32 cellular contexts compared by ENCODE assay signal in the genomic region with DNA sequence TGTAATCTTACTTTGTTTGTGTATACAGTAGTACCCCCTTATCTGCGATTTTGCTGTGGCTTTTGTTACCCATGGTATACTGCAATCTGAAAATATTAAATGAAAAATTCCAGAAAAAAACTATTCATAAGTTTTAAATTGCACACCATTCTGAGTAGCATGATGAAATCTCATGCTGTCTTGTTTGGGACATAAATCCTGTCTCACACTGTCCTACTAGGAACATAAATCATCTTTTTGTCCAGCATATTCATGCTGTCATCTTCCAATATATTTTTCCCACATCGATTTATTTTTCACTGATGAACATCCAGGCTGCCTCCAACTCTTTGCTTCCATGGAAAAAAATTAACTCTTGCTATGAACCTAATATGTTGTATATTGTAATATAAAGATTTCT.
A peak's percentile ranks its signal among the peaks of the same experiment; 100 is the strongest.
DNase-seq lines count a peak whose midpoint lies in the region; ATAC-seq, FAIRE-seq and TF ChIP-seq lines count a peak whose summit lies in the region.
"Had no signal": no experiment of that assay in that cellular context is flagged by ENCODE, and none has a peak within 500 bp of the region (broad histone marks: within the 10 kb centered on the region; RNA-seq: fewer than 3 reads in every experiment).

No MANE protein-coding gene starts in this region.

- H3K79me2 ChIP-seq in K562 (ENCODE audit: control insufficient read depth, insufficient read depth, low read length), result no peaks in the 10 kb centered on the region

- CTCF ChIA-PET in K562 (lab: Yijun Ruan, JAX; ENCODE audit: low intra/inter-chr PET ratio), result no interaction called here
- CTCF ChIA-PET in CD8-positive, alpha-beta T cell (lab: Charles Lee), result no interaction called here

- no peak overlapping the region for H3K4me3 Mint-ChIP-seq in CD8-positive, alpha-beta T cell
- H3K4me3 Mint-ChIP-seq: B cell; CD14-positive monocyte; CD4-positive, alpha-beta memory T cell; CD4-positive, alpha-beta T cell; CD4-positive, CD25-positive, alpha-beta regulatory T cell; CD8-positive, alpha-beta memory T cell had no signal

- no peaks in the 10 kb centered on the region for H3K4me1 Mint-ChIP-seq in CD8-positive, alpha-beta T cell (ENCODE audit: low read depth)
- H3K4me1 Mint-ChIP-seq: B cell; CD14-positive monocyte; CD4-positive, alpha-beta memory T cell; CD8-positive, alpha-beta memory T cell had no signal

- no peak overlapping the region for H2AFZ ChIP-seq in K562 (ENCODE audit: low read depth, low read length)

- in situ Hi-C loops in K562 (cut with MboI), result no loop called here

- peak; percentile 47; the same call in 2 of the 3 replicates for ATAC-seq in K562
- ATAC-seq in CD8-positive, alpha-beta T cell, result no peak
- ATAC-seq: A549 had no signal

- H3K9ac ChIP-seq in K562 (ENCODE audit: insufficient read depth in 1 of 2, low read depth in 2 of 2, low read length in 2 of 2), result no peak overlapping the region
- H3K9ac ChIP-seq: BLaER1; BLaER1 treated with 17β-estradiol and CSF1 and Interleukin-3, amounts not matched to agents 10 nM and 100 nM had no signal

- H3K4me1 ChIP-seq in K562 (replicated peaks in 1 of 2; ENCODE audit: control insufficient read depth in 2 of 2, insufficient read depth in 2 of 2, low read length in 2 of 2), result no peaks in the 10 kb centered on the region
- H3K4me1 ChIP-seq in CD8-positive, alpha-beta T cell (ENCODE audit: insufficient read depth, low read length), result no peaks in the 10 kb centered on the region
- H3K4me1 ChIP-seq: A549, BE2C, BLaER1, Caco-2 had no signal

- H3K27ac ChIP-seq in K562 (ENCODE audit: extremely low read depth, low read depth, low read length), result no peak overlapping the region
- H3K27ac ChIP-seq in CD8-positive, alpha-beta T cell (ENCODE audit: low read depth, low read length), result no peak overlapping the region
- H3K27ac ChIP-seq: 22Rv1; A549; BLaER1; BLaER1 treated with 17β-estradiol and CSF1 and Interleukin-3, amounts not matched to agents 10 nM and 100 nM; C4-2B had no signal

- no peak for TF ChIP-seq EP300 in K562 (IDR thresholded peaks at IDR 0.05; ENCODE audit: low read length)

- TF ChIP-seq RAD21 in K562 (CRISPR knock-in tag; conservative IDR thresholded peaks at IDR 0.05 in 1 of 2, IDR thresholded peaks at IDR 0.05 in 1 of 2), result no peak

- DNase-seq in K562 (ENCODE audit: extremely low read depth in 1 of 4, low spot score in 3 of 4) (no peak), NCI-H2171 treated with DMSO at 0.1 percent for 48 hours (lab: John Stamatoyannopoulos, UW) (no peak)
- DNase-seq in CD8-positive, alpha-beta T cell, result no peak
- DNase-seq: 8988T; ACHN; AML-193; BE2C; C1 segment of cervical spinal cord; Caco-2; Calu3; CD4-positive, alpha-beta memory T cell; CD4-positive, alpha-beta T cell; CD4-positive, CD25-positive, alpha-beta regulatory T cell; CD8-positive, alpha-beta memory T cell; COR-L47; DMS 273 treated with DMSO at 0.1 percent for 48 hours; DMS153; DMS53; DMS79; DMS79 treated with DMSO at 0.1 percent for 48 hours; DND-41; EL had no signal

- H3K27me3 Mint-ChIP-seq in CD8-positive, alpha-beta T cell (ENCODE audit: low read depth), result no peaks in the 10 kb centered on the region
- H3K27me3 Mint-ChIP-seq: B cell; CD4-positive, alpha-beta memory T cell; CD4-positive, alpha-beta T cell; CD4-positive, CD25-positive, alpha-beta regulatory T cell; CD8-positive, alpha-beta memory T cell had no signal

- no peaks in the 10 kb centered on the region for H3K27me3 ChIP-seq in K562 (ENCODE audit: control insufficient read depth in 2 of 2, insufficient read depth in 2 of 2, low read length in 2 of 2)
- H3K27me3 ChIP-seq in CD8-positive, alpha-beta T cell (ENCODE audit: insufficient read depth, low read length), result no peaks in the 10 kb centered on the region
- H3K27me3 ChIP-seq: BE2C; BLaER1; BLaER1 treated with 17β-estradiol and CSF1 and Interleukin-3, amounts not matched to agents 10 nM and 100 nM had no signal

- 77% methylated on average over 2 of the region's 2 CpGs for WGBS in K562 (ENCODE audit: insufficient coverage, low coverage, missing lambda C conversion rate)

- H3K4me3 ChIP-seq in K562, result no peak overlapping the region
- H3K4me3 ChIP-seq in CD8-positive, alpha-beta T cell (ENCODE audit: low read depth, low read length), result no peak overlapping the region
- H3K4me3 ChIP-seq: A549; BLaER1; BLaER1 treated with 17β-estradiol and CSF1 and Interleukin-3, amounts not matched to agents 10 nM and 100 nM had no signal

- FAIRE-seq in G401.6 (lab: Jason Lieb, UNC) (peak; percentile 21), K562 (lab: Jason Lieb, UNC) (no peak)
- FAIRE-seq: A204.1, A549, D721Med had no signal

- H3K27ac Mint-ChIP-seq in CD8-positive, alpha-beta T cell, result no peak overlapping the region
- H3K27ac Mint-ChIP-seq: B cell; CD14-positive monocyte; CD4-positive, alpha-beta memory T cell; CD4-positive, alpha-beta T cell; CD4-positive, CD25-positive, alpha-beta regulatory T cell had no signal

- H3K9me1 ChIP-seq in K562 (ENCODE audit: control insufficient read depth, insufficient read depth, low read length), result no peaks in the 10 kb centered on the region

- TF ChIP-seq CTCF in K562 (IDR thresholded peaks at IDR 0.05 in 2 of 3, conservative IDR thresholded peaks at IDR 0.05 in 1 of 3; ENCODE audit: insufficient read depth in 2 of 3, low read depth in 1 of 3, low read length in 3 of 3), result no peak
- no peak for TF ChIP-seq CTCF in CD8-positive, alpha-beta T cell (IDR thresholded peaks at IDR 0.05)

- no peak for TF ChIP-seq POLR2A in K562 (conservative IDR thresholded peaks at IDR 0.05)

- POLR2A ChIA-PET in K562 (lab: Yijun Ruan, JAX), result no interaction called here
- POLR2A ChIA-PET in CD8-positive, alpha-beta T cell (lab: Charles Lee), result no interaction called here

- peaks cover 59% of the 10 kb centered on the region for H3K36me3 ChIP-seq in K562 (ENCODE audit: control insufficient read depth, insufficient read depth, low read length)
- peaks cover 5% of the 10 kb centered on the region for H3K36me3 ChIP-seq in CD8-positive, alpha-beta T cell (ENCODE audit: insufficient read depth, low read length)
- H3K36me3 ChIP-seq: BE2C had no signal

- H3K4me2 ChIP-seq in K562 (ENCODE audit: insufficient read depth, low read length), result no peak overlapping the region
- H3K4me2 ChIP-seq: A549; BLaER1; BLaER1 treated with 17β-estradiol and CSF1 and Interleukin-3, amounts not matched to agents 10 nM and 100 nM had no signal

- no peaks in the 10 kb centered on the region for H4K20me1 ChIP-seq in K562 (replicated peaks; ENCODE audit: control insufficient read depth, insufficient read depth, low read length)
- H4K20me1 ChIP-seq: BLaER1; BLaER1 treated with 17β-estradiol and CSF1 and Interleukin-3, amounts not matched to agents 10 nM and 100 nM had no signal

- BruUV-seq in K562 (replicated peaks; lab: Mats Ljungman, UMichigan), result no TSS peak

- intact Hi-C loops in K562 (cut with micrococcal nuclease), result no loop called here
- intact Hi-C loops in CD8-positive, alpha-beta T cell (cut with DNase I, micrococcal nuclease), result no loop called here

- H3K36me3 Mint-ChIP-seq in CD8-positive, alpha-beta T cell, result peaks cover 67% of the 10 kb centered on the region

- H3K9me3 Mint-ChIP-seq in CD8-positive, alpha-beta T cell, result peaks cover under 1% of the 10 kb centered on the region
- H3K9me3 Mint-ChIP-seq: CD4-positive, alpha-beta T cell had no signal

- no peaks in the 10 kb centered on the region for H3K9me3 ChIP-seq in K562 (replicated peaks; ENCODE audit: control insufficient read depth, insufficient read depth, low read depth, low read length)
- H3K9me3 ChIP-seq in CD8-positive, alpha-beta T cell (ENCODE audit: low read length), result no peaks in the 10 kb centered on the region
- H3K9me3 ChIP-seq: A549, BE2C, BLaER1, Caco-2 had no signal

TF ChIP-seq in K562, 482 proteins besides CTCF, POLR2A, EP300 and RAD21 (continues in another document):
- TF ChIP-seq, protein P1, sequence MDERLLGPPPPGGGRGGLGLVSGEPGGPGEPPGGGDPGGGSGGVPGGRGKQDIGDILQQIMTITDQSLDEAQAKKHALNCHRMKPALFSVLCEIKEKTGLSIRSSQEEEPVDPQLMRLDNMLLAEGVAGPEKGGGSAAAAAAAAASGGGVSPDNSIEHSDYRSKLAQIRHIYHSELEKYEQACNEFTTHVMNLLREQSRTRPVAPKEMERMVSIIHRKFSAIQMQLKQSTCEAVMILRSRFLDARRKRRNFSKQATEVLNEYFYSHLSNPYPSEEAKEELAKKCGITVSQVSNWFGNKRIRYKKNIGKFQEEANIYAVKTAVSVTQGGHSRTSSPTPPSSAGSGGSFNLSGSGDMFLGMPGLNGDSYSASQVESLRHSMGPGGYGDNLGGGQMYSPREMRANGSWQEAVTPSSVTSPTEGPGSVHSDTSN (CRISPR knock-in tag; IDR thresholded peaks at IDR 0.05; ENCODE audit: low read depth), result no peak
- TF ChIP-seq, protein P1 (tag; conservative IDR thresholded peaks at IDR 0.05; ENCODE audit: low read depth), result peak; percentile 90
- no peak for TF ChIP-seq SMAD2 (IDR thresholded peaks at IDR 0.05; ENCODE audit: low read depth, low read length)
- TF ChIP-seq, protein P2, sequence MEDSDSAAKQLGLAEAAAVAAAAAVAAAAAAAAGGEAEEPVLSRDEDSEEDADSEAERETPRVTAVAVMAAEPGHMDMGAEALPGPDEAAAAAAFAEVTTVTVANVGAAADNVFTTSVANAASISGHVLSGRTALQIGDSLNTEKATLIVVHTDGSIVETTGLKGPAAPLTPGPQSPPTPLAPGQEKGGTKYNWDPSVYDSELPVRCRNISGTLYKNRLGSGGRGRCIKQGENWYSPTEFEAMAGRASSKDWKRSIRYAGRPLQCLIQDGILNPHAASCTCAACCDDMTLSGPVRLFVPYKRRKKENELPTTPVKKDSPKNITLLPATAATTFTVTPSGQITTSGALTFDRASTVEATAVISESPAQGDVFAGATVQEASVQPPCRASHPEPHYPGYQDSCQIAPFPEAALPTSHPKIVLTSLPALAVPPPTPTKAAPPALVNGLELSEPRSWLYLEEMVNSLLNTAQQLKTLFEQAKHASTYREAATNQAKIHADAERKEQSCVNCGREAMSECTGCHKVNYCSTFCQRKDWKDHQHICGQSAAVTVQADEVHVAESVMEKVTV (CRISPR knock-in tag; IDR thresholded peaks at IDR 0.05), result peak; percentile 24; the same call in 1 of the 2 replicates
- no peak for TF ChIP-seq CEBPG (CRISPR knock-in tag; IDR thresholded peaks at IDR 0.05)
- TF ChIP-seq CEBPG (tag; conservative IDR thresholded peaks at IDR 0.05 in 1 of 2, IDR thresholded peaks at IDR 0.05 in 1 of 2), result peak in 1 of 2 experiments; percentile 65; a peak in 2 of 4 replicates
- TF ChIP-seq BDP1 (IDR thresholded peaks at IDR 0.05; ENCODE audit: insufficient read depth, insufficient read length), result peak; percentile 10
- TF ChIP-seq PHTF2 (CRISPR knock-in tag; IDR thresholded peaks at IDR 0.05), result no peak
